25 cellular contexts compared by ENCODE assay signal in genomic region chr12:85277900-85278597, GRCh38. TPM values are rescaled to one million over a fixed set of nuclear protein-coding genes. Genes with fewer than 3 reads are reported as not detected.
A peak's percentile ranks its signal among the peaks of the same experiment; 100 is the strongest.
DNase-seq lines count a peak whose midpoint lies in the region; ATAC-seq and TF ChIP-seq lines count a peak whose summit lies in the region.
"Had no signal": no experiment of that assay in that cellular context is flagged by ENCODE, and none has a peak within 500 bp of the region (broad histone marks: within the 10 kb centered on the region; RNA-seq: fewer than 3 reads in every experiment).

No MANE protein-coding gene starts in this region.

- H3K4me3 Mint-ChIP-seq in brain, result peak overlapping the region in 3 of 5 experiments; percentile 26 to 63 (median 34)
- H3K4me3 Mint-ChIP-seq: activated naive CD4-positive, alpha-beta T cell treated with anti-CD3 and anti-CD28 coated beads for 36 hours; activated T-cell treated with anti-CD3 and anti-CD28 coated beads, Interleukin-2, amount 50 U/mL, for 4 hours had no signal

- H3K9ac ChIP-seq in HUES48 (ENCODE audit: low read depth, low read length), result no peak overlapping the region

- H3K27me3 Mint-ChIP-seq in brain, result peaks cover 99% of the 10 kb centered on the region

- peak overlapping the region; percentile 82 for H3K4me3 ChIP-seq in HUES48 (ENCODE audit: low read depth, low read length)
- H3K4me3 ChIP-seq: ascending aorta, K562, psoas muscle had no signal

- peaks cover 73% of the 10 kb centered on the region for H3K27me3 ChIP-seq in HUES48 (ENCODE audit: control insufficient read depth, insufficient read depth, low read length)

- peak; percentile 14 for DNase-seq in iPS-NIHi11 (ENCODE audit: low spot score)
- peak; percentile 69 for DNase-seq in retina
- DNase-seq in DMS153 treated with DMSO at 0.1 percent for 48 hours (lab: John Stamatoyannopoulos, UW; ENCODE audit: unreplicated experiment), result no peak
- no peak for DNase-seq in GM19240 (ENCODE audit: insufficient read length, low spot score)
- DNase-seq: activated CD4-positive, CD25-positive, alpha-beta regulatory T cell; activated naive CD4-positive, alpha-beta T cell treated with anti-CD3 and anti-CD28 coated beads for 36 hours; activated T-cell treated with anti-CD3 and anti-CD28 coated beads, Interleukin-2, amount 50 U/mL, for 4 hours; cortex of kidney; DMS 273 treated with DMSO at 0.1 percent for 48 hours; foreskin fibroblast; hypothalamus; naive B cell; NCI-H187 treated with DMSO at 0.1 percent for 48 hours; NCI-H345; NK-92 treated with Interleukin-12 subunit alpha and Interleukin-12 subunit beta, amount 100 ng/mL, for 24 hours; stimulated activated CD4-positive, alpha-beta T cell treated with anti-CD3 and anti-CD28 coated beads, Interleukin-12 subunit alpha, Interleukin-12 subunit beta, amount 100 ng/mL, for 4 hours; stimulated activated CD8-positive, alpha-beta memory T cell treated with anti-CD3 and anti-CD28 coated beads, Interleukin-4, amount 100 ng/mL, for 48 hours had no signal

- peaks cover 0 to 16% (median 6%) of the 10 kb centered on the region in 5 experiments for H3K9me3 Mint-ChIP-seq in brain
- H3K9me3 Mint-ChIP-seq: activated naive CD4-positive, alpha-beta T cell treated with anti-CD3 and anti-CD28 coated beads for 36 hours; activated T-cell treated with anti-CD3 and anti-CD28 coated beads, Interleukin-2, amount 50 U/mL, for 4 hours had no signal

- H3K27ac Mint-ChIP-seq in brain, result no peak overlapping the region
- H3K27ac Mint-ChIP-seq: activated naive CD4-positive, alpha-beta T cell treated with anti-CD3 and anti-CD28 coated beads for 36 hours; naive B cell had no signal

- TF ChIP-seq CTCF in brain (conservative IDR thresholded peaks at IDR 0.05), result no peak

- no peaks in the 10 kb centered on the region for H3K36me3 Mint-ChIP-seq in brain
- H3K36me3 Mint-ChIP-seq: naive B cell had no signal

- peaks cover 28% of the 10 kb centered on the region for H3K4me1 ChIP-seq in HUES48 (ENCODE audit: control insufficient read depth, insufficient read depth, low read length)
- H3K4me1 ChIP-seq: psoas muscle had no signal

- H3K9me3 ChIP-seq in HUES48 (ENCODE audit: control insufficient read depth, insufficient read depth, low read length), result no peaks in the 10 kb centered on the region
- H3K9me3 ChIP-seq: psoas muscle had no signal

- no peaks in the 10 kb centered on the region for H3K36me3 ChIP-seq in HUES48 (ENCODE audit: control insufficient read depth, insufficient read depth, low read length)
- H3K36me3 ChIP-seq: ascending aorta had no signal

- no peak overlapping the region for H3K27ac ChIP-seq in HUES48 (ENCODE audit: low read depth, low read length)
- H3K27ac ChIP-seq: ascending aorta, psoas muscle had no signal

- no peak for ATAC-seq in GM21619 (IDR thresholded peaks at IDR 0.05; ENCODE audit: unreplicated experiment)
- ATAC-seq in GM18868 (IDR thresholded peaks at IDR 0.05; ENCODE audit: unreplicated experiment), result no peak
- ATAC-seq: activated T-cell treated with anti-CD3 and anti-CD28 coated beads, Interleukin-2, amount 50 U/mL, for 4 hours; K562; psoas muscle; SK-N-SH treated with all-trans-retinoic acid at 6 μM for 48 hours had no signal

- H3K4me1 Mint-ChIP-seq in brain, result peaks cover 42% of the 10 kb centered on the region

RNA-seq across cellular contexts. Expression of gene ALX1, which starts 2.0 kb away (rescaled TPM):
- polyA plus RNA-seq in brain (ENCODE audit: insufficient read depth, low read depth, low replicate concordance), result not detected

Comparison
In these comparisons a context has a peak if more than half of its experiments do, and no peak if none do; other contexts are left out.
1. DNase-seq: peak in iPS-NIHi11 (single experiment) and retina (single experiment); none in DMS153 treated with DMSO at 0.1 percent for 48 hours (single experiment) and GM19240 (single experiment).